ENCODE assay signal across 19 cellular contexts in the genomic region with DNA sequence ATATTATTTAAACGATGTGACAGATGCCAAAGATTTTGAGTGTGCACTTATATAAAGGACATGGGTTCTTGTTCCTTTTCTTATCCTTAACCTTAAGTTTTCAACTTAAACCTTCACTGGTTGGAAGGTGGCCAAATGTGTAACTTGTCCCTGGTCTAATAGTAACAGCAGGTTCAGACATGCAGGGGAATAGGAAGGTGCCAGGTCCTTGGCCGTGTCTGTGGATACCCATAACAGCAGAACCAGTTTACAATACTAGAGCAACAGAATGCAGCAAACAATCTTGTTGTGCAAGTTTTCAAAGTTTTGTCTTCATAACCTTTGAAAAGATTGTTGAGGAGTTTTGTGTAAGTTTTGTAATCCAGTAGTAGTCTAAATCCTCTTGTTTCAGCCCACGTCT. TPM values are rescaled to one million over a fixed set of nuclear protein-coding genes. Genes with fewer than 3 reads are reported as not detected.
DNase-seq lines count a peak whose midpoint lies in the region; ATAC-seq, FAIRE-seq and TF ChIP-seq lines count a peak whose summit lies in the region.
"Had no signal": no experiment of that assay in that cellular context is flagged by ENCODE, and none has a peak within 500 bp of the region (broad histone marks: within the 10 kb centered on the region; RNA-seq: fewer than 3 reads in every experiment).

No MANE protein-coding gene starts in this region.

- H3K9me3 Mint-ChIP-seq in T-helper 2 cell treated with Interferon-gamma antibody and Interleukin-4, amounts not matched to agents 5 μg/mL and 100 μg/mL, for 36 hours, result no peaks in the 10 kb centered on the region

- peak; percentile 33 for FAIRE-seq in GM12892 (lab: Jason Lieb, UNC)
- FAIRE-seq: G401.6, TTC549 had no signal

- no peak for TF ChIP-seq POLR2A in GM12892 (IDR thresholded peaks at IDR 0.05; ENCODE audit: low read depth, low read length)
- TF ChIP-seq POLR2A in erythroblast (IDR thresholded peaks at IDR 0.05; ENCODE audit: low read length), result no peak

- no peak for DNase-seq in T-helper 2 cell treated with Interferon-gamma antibody and Interleukin-4, amounts not matched to agents 5 μg/mL and 100 μg/mL, for 36 hours (ENCODE audit: low spot score)
- no peak for DNase-seq in T-helper 2 cell
- no peak for DNase-seq in GM12892 (ENCODE audit: insufficient read length)
- DNase-seq in NCI-H2196 (lab: John Stamatoyannopoulos, UW; ENCODE audit: unreplicated experiment), result peak; percentile 43
- DNase-seq in erythroblast (lab: John Stamatoyannopoulos, UW), result peak; percentile 63 to 67
- no peak for DNase-seq in substantia nigra (lab: John Stamatoyannopoulos, UW)
- no peak for DNase-seq in cerebellar cortex (ENCODE audit: low spot score)
- DNase-seq: activated CD4-positive, alpha-beta T cell treated with anti-CD3 and anti-CD28 coated beads for 48 hours; COR-L47; glutamatergic neuron; IMR-90; NCI-H1436; PC-3; right lobe of liver had no signal

- ATAC-seq in GM19463 (IDR thresholded peaks at IDR 0.05; ENCODE audit: unreplicated experiment), result no peak
- ATAC-seq: PC-3, right lobe of liver had no signal

- peak overlapping the region; percentile 15 for H3K27ac Mint-ChIP-seq in T-helper 2 cell treated with Interferon-gamma antibody and Interleukin-4, amounts not matched to agents 5 μg/mL and 100 μg/mL, for 36 hours

- H3K36me3 Mint-ChIP-seq in T-helper 2 cell treated with Interferon-gamma antibody and Interleukin-4, amounts not matched to agents 5 μg/mL and 100 μg/mL, for 36 hours (ENCODE audit: low read depth), result peaks cover 53% of the 10 kb centered on the region

- H3K4me3 Mint-ChIP-seq in T-helper 2 cell treated with Interferon-gamma antibody and Interleukin-4, amounts not matched to agents 5 μg/mL and 100 μg/mL, for 36 hours, result peak overlapping the region; percentile 47

- H3K27ac ChIP-seq in substantia nigra (ENCODE audit: low read depth, low read length, poor library complexity, severe bottlenecking), result no peak overlapping the region
- H3K27ac ChIP-seq: cardiac muscle cell, right lobe of liver, vagina had no signal

- H3K27me3 Mint-ChIP-seq in T-helper 2 cell treated with Interferon-gamma antibody and Interleukin-4, amounts not matched to agents 5 μg/mL and 100 μg/mL, for 36 hours (ENCODE audit: low read depth), result no peaks in the 10 kb centered on the region

- H3K4me1 Mint-ChIP-seq in T-helper 2 cell treated with Interferon-gamma antibody and Interleukin-4, amounts not matched to agents 5 μg/mL and 100 μg/mL, for 36 hours (ENCODE audit: low read depth), result peaks cover 54% of the 10 kb centered on the region

RNA-seq across cellular contexts. Expression of a gene that starts 4.4 kb away (rescaled TPM):
- polyA plus RNA-seq in GM12892 (2012; ENCODE audit: missing spikeins), result 34.5 TPM

Comparison
In these comparisons a context has a peak if more than half of its experiments do, and no peak if none do; other contexts are left out.
1. DNase-seq: peak in NCI-H2196 (single experiment) and erythroblast (2 of 2); none in T-helper 2 cell treated with Interferon-gamma antibody and Interleukin-4, amounts not matched to agents 5 μg/mL and 100 μg/mL, for 36 hours (single experiment), T-helper 2 cell (0 of 5), GM12892 (single experiment), substantia nigra (0 of 49) and cerebellar cortex (single experiment).